Comparison of ENCODE assay signal across 21 cellular contexts in the genomic region with DNA sequence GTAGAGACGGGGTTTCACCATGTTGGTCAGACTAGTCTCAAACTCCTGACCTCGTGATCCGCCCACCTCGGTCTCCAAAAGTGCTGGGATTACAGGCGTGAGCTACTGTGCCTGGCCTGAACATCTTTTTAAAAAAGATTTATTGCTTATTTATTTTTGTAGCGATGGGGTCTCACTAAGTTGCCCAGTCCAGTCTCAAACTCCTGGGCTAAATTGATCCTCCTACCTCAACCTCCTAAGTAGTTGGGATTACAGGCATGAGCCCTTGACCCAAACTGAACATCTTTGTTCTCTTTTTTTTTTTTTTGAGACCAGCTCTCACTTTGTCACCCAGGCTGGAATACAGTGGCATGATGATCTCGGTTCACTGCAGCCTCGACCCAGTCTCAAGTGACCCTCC. TPM values are rescaled to one million over a fixed set of nuclear protein-coding genes. Genes with fewer than 3 reads are reported as not detected.
DNase-seq lines count a peak whose midpoint lies in the region; ATAC-seq, FAIRE-seq and TF ChIP-seq lines count a peak whose summit lies in the region.
"Had no signal": no experiment of that assay in that cellular context is flagged by ENCODE, and none has a peak within 500 bp of the region (broad histone marks: within the 10 kb centered on the region; RNA-seq: fewer than 3 reads in every experiment).

No MANE protein-coding gene starts in this region.

- peaks cover 10% of the 10 kb centered on the region for H3K36me3 Mint-ChIP-seq in activated naive CD4-positive, alpha-beta T cell treated with anti-CD3 and anti-CD28 coated beads, Interleukin-2, amount 50 U/mL, for 24 hours
- peaks cover 43% of the 10 kb centered on the region for H3K36me3 Mint-ChIP-seq in activated naive CD4-positive, alpha-beta T cell treated with anti-CD3 and anti-CD28 coated beads, Interleukin-2, amount 10 ng/mL, durations not matched to agents 7 days and 5 days
- peaks cover 67% of the 10 kb centered on the region for H3K36me3 Mint-ChIP-seq in brain
- H3K36me3 Mint-ChIP-seq in stimulated activated naive B cell treated with anti-CD40 and anti-IgM and Interleukin-4, amounts not matched to agents 10 μg/mL and 1 μg/mL and 100 μg/mL, for 72 hours, result peaks cover 44% of the 10 kb centered on the region in 2 donors
- H3K36me3 Mint-ChIP-seq: IgD-negative memory B cell had no signal

- H3K4me3 Mint-ChIP-seq in activated naive CD4-positive, alpha-beta T cell treated with anti-CD3 and anti-CD28 coated beads, Interleukin-2, amount 50 U/mL, for 24 hours, result no peak overlapping the region
- H3K4me3 Mint-ChIP-seq in activated naive CD4-positive, alpha-beta T cell treated with anti-CD3 and anti-CD28 coated beads, Interleukin-2, amount 10 ng/mL, durations not matched to agents 7 days and 5 days, result no peak overlapping the region
- H3K4me3 Mint-ChIP-seq in brain, result no peak overlapping the region
- no peak overlapping the region for H3K4me3 Mint-ChIP-seq in stimulated activated naive B cell treated with anti-CD40 and anti-IgM and Interleukin-4, amounts not matched to agents 10 μg/mL and 1 μg/mL and 100 μg/mL, for 72 hours
- H3K4me3 Mint-ChIP-seq: IgD-negative memory B cell had no signal

- no peak for ATAC-seq in stimulated activated naive B cell treated with anti-CD40 and anti-IgM and Interleukin-4, amounts not matched to agents 10 μg/mL and 1 μg/mL and 100 μg/mL, for 72 hours (replicated peaks)
- ATAC-seq in GM19395 (IDR thresholded peaks at IDR 0.05; ENCODE audit: unreplicated experiment) (no peak), HG03097 (IDR thresholded peaks at IDR 0.05; ENCODE audit: low FRiP score, unreplicated experiment) (no peak)

- H3K27ac ChIP-seq in RWPE1, result 0 out of 2 replicates have a peak overlapping the region, but pooled peaks have one; percentile 32
- H3K27ac ChIP-seq: C4-2B had no signal

- POLR2A ChIA-PET in RWPE1 (lab: Yijun Ruan, JAX; ENCODE audit: low non-redundant PET), result no interaction called here

- peak overlapping the region; percentile 46 for H3K27ac Mint-ChIP-seq in activated naive CD4-positive, alpha-beta T cell treated with anti-CD3 and anti-CD28 coated beads, Interleukin-2, amount 50 U/mL, for 24 hours
- no peak overlapping the region for H3K27ac Mint-ChIP-seq in activated naive CD4-positive, alpha-beta T cell treated with anti-CD3 and anti-CD28 coated beads, Interleukin-2, amount 10 ng/mL, durations not matched to agents 7 days and 5 days
- peak overlapping the region in 4 of 5 experiments; percentile 48 to 74 (median 64) for H3K27ac Mint-ChIP-seq in brain
- H3K27ac Mint-ChIP-seq in stimulated activated naive B cell treated with anti-CD40 and anti-IgM and Interleukin-4, amounts not matched to agents 10 μg/mL and 1 μg/mL and 100 μg/mL, for 72 hours, result peak overlapping the region; percentile 71
- H3K27ac Mint-ChIP-seq: IgD-negative memory B cell had no signal

- no peaks in the 10 kb centered on the region for H3K27me3 Mint-ChIP-seq in activated naive CD4-positive, alpha-beta T cell treated with anti-CD3 and anti-CD28 coated beads, Interleukin-2, amount 50 U/mL, for 24 hours
- no peaks in the 10 kb centered on the region for H3K27me3 Mint-ChIP-seq in activated naive CD4-positive, alpha-beta T cell treated with anti-CD3 and anti-CD28 coated beads, Interleukin-2, amount 10 ng/mL, durations not matched to agents 7 days and 5 days
- no peaks in the 10 kb centered on the region for H3K27me3 Mint-ChIP-seq in brain
- H3K27me3 Mint-ChIP-seq in stimulated activated naive B cell treated with anti-CD40 and anti-IgM and Interleukin-4, amounts not matched to agents 10 μg/mL and 1 μg/mL and 100 μg/mL, for 72 hours, result no peaks in the 10 kb centered on the region
- H3K27me3 Mint-ChIP-seq: IgD-negative memory B cell had no signal

- FAIRE-seq in frontal cortex (lab: Jason Lieb, UNC), result no peak
- FAIRE-seq: HTR-8/SVneo had no signal

- H3K9me3 Mint-ChIP-seq in activated naive CD4-positive, alpha-beta T cell treated with anti-CD3 and anti-CD28 coated beads, Interleukin-2, amount 50 U/mL, for 24 hours, result no peaks in the 10 kb centered on the region
- no peaks in the 10 kb centered on the region for H3K9me3 Mint-ChIP-seq in activated naive CD4-positive, alpha-beta T cell treated with anti-CD3 and anti-CD28 coated beads, Interleukin-2, amount 10 ng/mL, durations not matched to agents 7 days and 5 days
- no peaks in the 10 kb centered on the region for H3K9me3 Mint-ChIP-seq in brain
- H3K9me3 Mint-ChIP-seq in stimulated activated naive B cell treated with anti-CD40 and anti-IgM and Interleukin-4, amounts not matched to agents 10 μg/mL and 1 μg/mL and 100 μg/mL, for 72 hours, result no peaks in the 10 kb centered on the region
- H3K9me3 Mint-ChIP-seq: IgD-negative memory B cell had no signal

- no peak for TF ChIP-seq CTCF in RWPE1 (conservative IDR thresholded peaks at IDR 0.05; ENCODE audit: low read depth)
- TF ChIP-seq CTCF in brain (conservative IDR thresholded peaks at IDR 0.05), result no peak

- peaks cover 11% of the 10 kb centered on the region for H3K4me1 Mint-ChIP-seq in activated naive CD4-positive, alpha-beta T cell treated with anti-CD3 and anti-CD28 coated beads, Interleukin-2, amount 50 U/mL, for 24 hours
- H3K4me1 Mint-ChIP-seq in activated naive CD4-positive, alpha-beta T cell treated with anti-CD3 and anti-CD28 coated beads, Interleukin-2, amount 10 ng/mL, durations not matched to agents 7 days and 5 days, result peaks cover 14% of the 10 kb centered on the region
- peaks cover 8% of the 10 kb centered on the region for H3K4me1 Mint-ChIP-seq in brain
- peaks cover 7 to 9% of the 10 kb centered on the region in 2 donors for H3K4me1 Mint-ChIP-seq in stimulated activated naive B cell treated with anti-CD40 and anti-IgM and Interleukin-4, amounts not matched to agents 10 μg/mL and 1 μg/mL and 100 μg/mL, for 72 hours

- DNase-seq in activated naive CD4-positive, alpha-beta T cell treated with anti-CD3 and anti-CD28 coated beads, Interleukin-2, amount 10 ng/mL, durations not matched to agents 7 days and 5 days, result no peak
- DNase-seq in RWPE1 (ENCODE audit: low spot score) (no peak), frontal cortex (ENCODE audit: low spot score in 2 of 2) (no peak)
- no peak for DNase-seq in stimulated activated naive B cell treated with anti-CD40 and anti-IgM and Interleukin-4, amounts not matched to agents 10 μg/mL and 1 μg/mL and 100 μg/mL, for 72 hours
- DNase-seq: AML-193, DMS79 treated with DMSO at 0.1 percent for 48 hours, Kasumi-1, MG63, NCI-H1092, NCI-H1436 treated with DMSO at 0.1 percent for 48 hours, NCI-H2029, NCI-H345, NCI-H524 treated with DMSO at 0.1 percent for 48 hours, SHP77 treated with DMSO at 0.1 percent for 48 hours had no signal

- CTCF ChIA-PET in activated naive CD4-positive, alpha-beta T cell treated with anti-CD3 and anti-CD28 coated beads, Interleukin-2, amount 10 ng/mL, durations not matched to agents 7 days and 5 days (lab: Charles Lee), result no interaction called here
- CTCF ChIA-PET in RWPE1 (lab: Yijun Ruan, JAX), result interaction anchor here (0.6 kb wide), 1 partner anchor 163 kb away, joined by 5 read pairs; no protein-coding TSS in a partner anchor

RNA-seq across cellular contexts. Expression of a gene that starts 27.5 kb away (rescaled TPM):
- 37.4 TPM for polyA plus RNA-seq in brain (ENCODE audit: insufficient read depth, low read depth, low replicate concordance)
- total RNA-seq in frontal cortex, result 33.4 TPM
